24 cellular contexts compared by ENCODE assay signal in genomic region chr7:113414636-113415035, GRCh38.
"Had no signal": no experiment of that assay in that cellular context is flagged by ENCODE, and none has a peak within 500 bp of the region (broad histone marks: within the 10 kb centered on the region; RNA-seq: fewer than 3 reads in every experiment).

No MANE protein-coding gene starts in this region.

- H3K4me3 ChIP-seq: lower lobe of right lung, pancreas, prostate gland, skin epidermis, stomach, testis, thyroid gland, transverse colon, upper lobe of left lung had no signal

- DNase-seq: kidney glomerular epithelial cell; left cardiac atrium; lower lobe of right lung; mammary epithelial cell; mesenchymal stem cell; naive thymus-derived CD8-positive, alpha-beta T cell; nucleus accumbens; pancreas; posterior cingulate gyrus; retina; right cardiac atrium; stimulated activated CD4-positive, alpha-beta T cell treated with anti-CD3 and anti-CD28 coated beads, Interleukin-12 subunit alpha, Interleukin-12 subunit beta, amount 100 ng/mL, for 4 hours; stimulated activated CD4-positive, alpha-beta T cell treated with anti-CD3 and anti-CD28 coated beads, Interleukin-15, amount 100 ng/mL, for 24 hours; stimulated activated CD4-positive, alpha-beta T cell treated with anti-CD3 and anti-CD28 coated beads, Interleukin-2, amount 100 ng/mL, for 24 hours; stimulated activated CD4-positive, alpha-beta T cell treated with anti-CD3 and anti-CD28 coated beads, Interleukin-4, amount 100 ng/mL, for 1 hour; stimulated activated naive B cell treated with anti-CD40 and anti-IgM and Interleukin-4, amounts not matched to agents 10 μg/mL and 1 μg/mL and 100 μg/mL, for 72 hours; stimulated activated naive CD8-positive, alpha-beta T cell treated with anti-CD3 and anti-CD28 coated beads, Interleukin-15, Interleukin-2, amounts not matched to agents 100 U/mL and 50 U/mL, for 24 hours; stomach; testis; thyroid gland; transverse colon; upper lobe of left lung had no signal

- H3K27ac ChIP-seq: lower lobe of right lung, pancreas, prostate gland, skin epidermis, stomach, testis, thyroid gland, transverse colon, upper lobe of left lung had no signal
